ENCODE assay signal across 15 cellular contexts in genomic region chr14:76191297-76191696, GRCh38. TPM values are rescaled to one million over a fixed set of nuclear protein-coding genes. Genes with fewer than 3 reads are reported as not detected.
DNase-seq lines count a peak whose midpoint lies in the region; ATAC-seq, FAIRE-seq and TF ChIP-seq lines count a peak whose summit lies in the region.
"Had no signal": no experiment of that assay in that cellular context is flagged by ENCODE, and none has a peak within 500 bp of the region (broad histone marks: within the 10 kb centered on the region; RNA-seq: fewer than 3 reads in every experiment).

No MANE protein-coding gene starts in this region.

- H3K27me3 ChIP-seq in gastroesophageal sphincter (no peaks in the 10 kb centered on the region), gastrocnemius medialis (no peaks in the 10 kb centered on the region)

- TF ChIP-seq CTCF in gastroesophageal sphincter (IDR thresholded peaks at IDR 0.05) (no peak), gastrocnemius medialis (IDR thresholded peaks at IDR 0.05 in 4 of 5, conservative IDR thresholded peaks at IDR 0.05 in 1 of 5) (no peak)

- intact Hi-C loops in gastrocnemius medialis (cut with DNase I; ENCODE audit: low total_unique reads) = no loop called here

- H3K36me3 ChIP-seq in gastroesophageal sphincter = peaks cover 0 to 81% of the 10 kb centered on the region in 2 donors
- peaks cover 0 to 41% of the 10 kb centered on the region in 2 donors for H3K36me3 ChIP-seq in gastrocnemius medialis
- H3K36me3 ChIP-seq: prostate gland had no signal

- H3K9me3 ChIP-seq in gastroesophageal sphincter (no peaks in the 10 kb centered on the region), gastrocnemius medialis (no peaks in the 10 kb centered on the region)
- H3K9me3 ChIP-seq: prostate gland had no signal

- H3K4me3 ChIP-seq in gastroesophageal sphincter (no peak overlapping the region), gastrocnemius medialis (no peak overlapping the region)
- H3K4me3 ChIP-seq: prostate gland had no signal

- peak; percentile 46 for ATAC-seq in gastroesophageal sphincter
- ATAC-seq in gastrocnemius medialis = no peak
- ATAC-seq in GM18498 (IDR thresholded peaks at IDR 0.05; ENCODE audit: unreplicated experiment) = no peak
- ATAC-seq: Panc1 had no signal

- no peaks in the 10 kb centered on the region for H3K4me1 ChIP-seq in gastroesophageal sphincter
- peaks cover 0 to 2% of the 10 kb centered on the region in 2 donors for H3K4me1 ChIP-seq in gastrocnemius medialis
- H3K4me1 ChIP-seq: prostate gland had no signal

- no peak for TF ChIP-seq EP300 in gastroesophageal sphincter (IDR thresholded peaks at IDR 0.05)

- TF ChIP-seq POLR2A in GM12891 (IDR thresholded peaks at IDR 0.05; ENCODE audit: low read depth, low read length) (no peak), gastroesophageal sphincter (IDR thresholded peaks at IDR 0.05) (no peak), gastrocnemius medialis (IDR thresholded peaks at IDR 0.05) (no peak)

- peak; percentile 63 for FAIRE-seq in GM12891 (lab: Jason Lieb, UNC)
- FAIRE-seq: G401.6 had no signal

- 83 to 95% methylated on average over 2 of the region's 2 CpGs for WGBS in gastroesophageal sphincter (ENCODE audit: low coverage in 1 of 2), 2 donors

- in situ Hi-C loops in gastrocnemius medialis (cut with MboI; ENCODE audit: low sequenced_read_pairs in 4 of 4) = no loop called here

- H3K27ac ChIP-seq in gastroesophageal sphincter (no peak overlapping the region), gastrocnemius medialis (no peak overlapping the region)
- H3K27ac ChIP-seq: prostate gland had no signal

- DNase-seq in GM12891 (ENCODE audit: insufficient read length, low spot score) (no peak), NOMO-1 treated with dmso at 0.1 percent for 144 hours (lab: John Stamatoyannopoulos, UW; ENCODE audit: unreplicated experiment) (peak; percentile 74), gastrocnemius medialis (peak; percentile 12 to 26), GM03348 (ENCODE audit: low spot score) (no peak), DMS114 treated with DMSO at 0.1 percent for 48 hours (lab: John Stamatoyannopoulos, UW; ENCODE audit: unreplicated experiment) (no peak), NCI-H1694 (lab: John Stamatoyannopoulos, UW) (no peak)
- DNase-seq: activated CD4-positive, alpha-beta memory T cell treated with anti-CD3 and anti-CD28 coated beads, Interleukin-2, amount 10 ng/mL, durations not matched to agents 7 days and 5 days; activated effector memory CD4-positive, alpha-beta T cell treated with anti-CD3 and anti-CD28 coated beads, Interleukin-2, amount 50 U/mL, for 16 hours; CD4-positive, CD25-positive, alpha-beta regulatory T cell; NCI-H226 had no signal

TF ChIP-seq in GM12891, 5 proteins besides CTCF, POLR2A, EP300 and RAD21:
- no peak for TF ChIP-seq POU2F2 (IDR thresholded peaks at IDR 0.05; ENCODE audit: low read depth, low read length)
- 0 out of 2 replicates have a peak, but pooled peaks have one; percentile 15 for TF ChIP-seq SPI1 (IDR thresholded peaks at IDR 0.05; ENCODE audit: low read depth, low read length)
- no peak for TF ChIP-seq POLR2AphosphoS5 (IDR thresholded peaks at IDR 0.05; ENCODE audit: low read depth, low read length)

RNA-seq across cellular contexts. Expression of gene GPATCH2L, which starts 39.6 kb away (rescaled TPM):
- polyA plus RNA-seq in GM12891 (2012; ENCODE audit: low read depth, missing spikeins) = 35.0 TPM
- total RNA-seq in gastroesophageal sphincter = 10 to 100 TPM; 34.2 to 64.0 (median 56.0) TPM
- 10 to 100 TPM; 24.6 to 63.5 (median 41.9) TPM for total RNA-seq in gastrocnemius medialis

Comparison
In these comparisons a context has a peak if more than half of its experiments do, and no peak if none do; other contexts are left out.
1. DNase-seq: peak in NOMO-1 treated with dmso at 0.1 percent for 144 hours (single experiment) and gastrocnemius medialis (2 of 2); none in GM12891 (single experiment), GM03348 (single experiment), DMS114 treated with DMSO at 0.1 percent for 48 hours (single experiment) and NCI-H1694 (single experiment).